In genomic region chr2:27123302-27124150, GRCh38 we compare ENCODE assay signal across 8 cellular contexts. TPM values are rescaled to one million over a fixed set of nuclear protein-coding genes. Genes with fewer than 3 reads are reported as not detected.
DNase-seq lines count a peak whose midpoint lies in the region; ATAC-seq and TF ChIP-seq lines count a peak whose summit lies in the region.

Gene ABHD1 (plus strand): TSS chr2:27123815. CDS start chr2:27123949, 134 bp downstream.

- H3K27ac ChIP-seq in mammary epithelial cell (ENCODE audit: insufficient read depth, low read depth, low read length) (no peak within 1 kb of the TSS), spleen (peak within 1 kb of the TSS; percentile 58 to 87 (median 74))

- TF ChIP-seq CTCF in WTC11 (IDR thresholded peaks at IDR 0.05) (no peak), mammary epithelial cell (conservative IDR thresholded peaks at IDR 0.05 in 1 of 2, IDR thresholded peaks at IDR 0.05 in 1 of 2; ENCODE audit: extremely low read depth in 1 of 2, insufficient read depth in 1 of 2, low read depth in 1 of 2, low read length in 2 of 2) (no peak), spleen (IDR thresholded peaks at IDR 0.05 in 8 of 11, conservative IDR thresholded peaks at IDR 0.05 in 3 of 11) (peak in 1 of 11 experiments; percentile 8)

- no peak within 1 kb of the TSS for H3K9ac ChIP-seq in mammary epithelial cell (ENCODE audit: insufficient read depth, low read length)

- H3K4me1 ChIP-seq in mammary epithelial cell (ENCODE audit: insufficient read depth, low read length): peaks cover 10% of the 10 kb centered on the region
- H3K4me1 ChIP-seq in spleen: peaks cover 0 to 28% (median 18%) of the 10 kb centered on the region in 6 donors

- peak within 1 kb of the TSS; percentile 84 for H3K4me3 Mint-ChIP-seq in WTC11

- H2AFZ ChIP-seq in mammary epithelial cell (ENCODE audit: low read depth, low read length): peak within 1 kb of the TSS; percentile 92

- in situ Hi-C loops in mammary epithelial cell (cut with MboI; ENCODE audit: low sequenced_read_pairs in 2 of 2): no loop called here

- CTCF ChIA-PET in WTC11 (lab: Charles Lee) (interaction anchor here (0.9 to 3.1 kb wide), 9 partner anchors 9 to 158 kb away, joined by 3 to 33 read pairs (median 4); partner anchors contain the start of genes KHK, PREB and TRIM54), mammary epithelial cell (lab: Charles Lee; ENCODE audit: low non-redundant PET) (no interaction called here)

- no peaks in the 10 kb centered on the region for H3K36me3 ChIP-seq in mammary epithelial cell (ENCODE audit: insufficient read depth, low read length)
- H3K36me3 ChIP-seq in spleen: no peaks in the 10 kb centered on the region

- peaks cover 62% of the 10 kb centered on the region for H3K27me3 Mint-ChIP-seq in WTC11 (ENCODE audit: low read depth)

- H3K9me3 Mint-ChIP-seq in WTC11: no peaks in the 10 kb centered on the region

- peak within 1 kb of the TSS; percentile 86 for H3K4me2 ChIP-seq in mammary epithelial cell (ENCODE audit: insufficient read depth, low read depth, low read length)

- H3K36me3 Mint-ChIP-seq in WTC11: no peaks in the 10 kb centered on the region

- H3K27ac Mint-ChIP-seq in WTC11: no peak within 1 kb of the TSS

- DNase-seq in DMS79 (lab: John Stamatoyannopoulos, UW): peak; percentile 15
- DNase-seq in Jurkat, Clone E6-1 (ENCODE audit: low read depth, low spot score): no peak
- DNase-seq in WTC11 (ENCODE audit: low spot score): peak; percentile 71
- DNase-seq in mammary epithelial cell: no peak
- DNase-seq in inferior parietal cortex (ENCODE audit: extremely low spot score): peak; percentile 63
- DNase-seq in spleen: peak; percentile 94

- H3K79me2 ChIP-seq in mammary epithelial cell (ENCODE audit: insufficient read depth, low read length): no peaks in the 10 kb centered on the region

- WGBS in mammary epithelial cell (ENCODE audit: low coverage, missing lambda C conversion rate): 12% methylated on average over 14 of the region's 47 CpGs
- WGBS in spleen, 5 donors: 3 to 12% (median 6%) methylated on average over 33 to 47 of the region's 47 CpGs

- ATAC-seq in WTC11: peak; percentile 84
- no peak for ATAC-seq in GM21367 (IDR thresholded peaks at IDR 0.05; ENCODE audit: unreplicated experiment)
- no peak for ATAC-seq in GM21423 (IDR thresholded peaks at IDR 0.05; ENCODE audit: unreplicated experiment)

- no peaks in the 10 kb centered on the region for H3K9me3 ChIP-seq in mammary epithelial cell (replicated peaks; ENCODE audit: insufficient read depth, low read length)
- no peaks in the 10 kb centered on the region for H3K9me3 ChIP-seq in spleen

- H3K27me3 ChIP-seq in mammary epithelial cell (ENCODE audit: insufficient read depth, low read length): peaks cover 3% of the 10 kb centered on the region
- peaks cover 0 to 23% (median 11%) of the 10 kb centered on the region in 7 donors for H3K27me3 ChIP-seq in spleen (replicated peaks in 1 of 7)

- no peaks in the 10 kb centered on the region for H4K20me1 ChIP-seq in mammary epithelial cell (ENCODE audit: insufficient read depth, low read length)

- peak within 1 kb of the TSS; percentile 52 for H3K4me3 ChIP-seq in Jurkat, Clone E6-1 (ENCODE audit: low read length)
- H3K4me3 ChIP-seq in mammary epithelial cell (replicated peaks in 1 of 3; ENCODE audit: insufficient read depth in 1 of 3, low read depth in 2 of 3, low read length in 3 of 3) (peak within 1 kb of the TSS; percentile 29 to 58 (median 52)), spleen (peak within 1 kb of the TSS; percentile 47 to 85 (median 64))

- peaks cover 16% of the 10 kb centered on the region; the same call in 1 of the 2 replicates for H3K4me1 Mint-ChIP-seq in WTC11

- dilution Hi-C loops in mammary epithelial cell (cut with HindIII; ENCODE audit: low sequenced_read_pairs): loop anchor here (5.0 kb wide), 3 partner anchors 44 to 149 kb away; partner anchors contain the start of gene OST4

- BruUV-seq in mammary epithelial cell (replicated peaks; lab: Mats Ljungman, UMichigan): no TSS peak

- intact Hi-C loops in mammary epithelial cell (cut with micrococcal nuclease): loop anchor here (1.0 kb wide), 1 partner anchor 90 kb away; no protein-coding TSS in a partner anchor
- intact Hi-C loops in spleen (cut with DNase I; ENCODE audit: low total_unique reads): no loop called here

- POLR2A ChIA-PET in WTC11 (lab: Charles Lee): interaction anchor here (0.7 to 1.6 kb wide), 3 partner anchors 10 to 185 kb away, joined by 3 to 9 read pairs (median 4); partner anchors contain the start of genes PREB and UCN

- no peak for TF ChIP-seq POLR2A in spleen (IDR thresholded peaks at IDR 0.05)

TF ChIP-seq in WTC11, 78 proteins besides CTCF, POLR2A, EP300 and RAD21 (continues in another document):
- no peak for TF ChIP-seq GRHL2 (CRISPR knock-in tag; IDR thresholded peaks at IDR 0.05; ENCODE audit: insufficient replicate concordance, severe bottlenecking)
- no peak for TF ChIP-seq AFF4 (CRISPR knock-in tag; IDR thresholded peaks at IDR 0.05; ENCODE audit: borderline replicate concordance)
- no peak for TF ChIP-seq CDX4 (CRISPR knock-in tag; IDR thresholded peaks at IDR 0.05; ENCODE audit: borderline replicate concordance)
- no peak for TF ChIP-seq CBFB (CRISPR knock-in tag; IDR thresholded peaks at IDR 0.05; ENCODE audit: low read depth)
- no peak for TF ChIP-seq ZNF317 (CRISPR knock-in tag; IDR thresholded peaks at IDR 0.05; ENCODE audit: borderline replicate concordance, low read depth)
- no peak for TF ChIP-seq JAZF1 (CRISPR knock-in tag; IDR thresholded peaks at IDR 0.05)
- TF ChIP-seq AR (CRISPR knock-in tag; IDR thresholded peaks at IDR 0.05): no peak

RNA-seq across cellular contexts. Expression of gene ABHD1, which starts in this region (rescaled TPM):
- polyA plus RNA-seq in Jurkat, Clone E6-1 (2012; ENCODE audit: insufficient read depth, insufficient read length): 3.9 TPM
- total RNA-seq in WTC11 (2021) (0.31 to 0.62 TPM (median 0.53 TPM) in 3 replicates), mammary epithelial cell (under 1 TPM in 1 of 2 donors, not detected in 1; 0.17 TPM), spleen (1 to 10 TPM in 1 of 7 donors, under 1 TPM in 5, not detected in 1; 0.38 to 1.6 (median 0.58) TPM)
- polyA plus RNA-seq in mammary epithelial cell (0.07 TPM), spleen (under 1 TPM; 0.42 to 0.80 (median 0.71) TPM)
- not detected for polyA minus RNA-seq in mammary epithelial cell

Comparison
In these comparisons a context has a peak if more than half of its experiments do, and no peak if none do; other contexts are left out.
1. Peak in DNase-seq and ATAC-seq in WTC11; RNA of the gene not detected or under 1 TPM.
2. DNase-seq: peak in DMS79 (single experiment), inferior parietal cortex (single experiment) and spleen (single experiment); none in Jurkat, Clone E6-1 (single experiment) and mammary epithelial cell (single experiment).
3. Peak in every context shown above with its lines, with median percentiles within 50 percentile points of each other: H3K4me3 ChIP-seq.